ENCODE assay signal across 15 cellular contexts in genomic region chr5:107431998-107432397, GRCh38.
DNase-seq lines count a peak whose midpoint lies in the region; ATAC-seq and TF ChIP-seq lines count a peak whose summit lies in the region.
"Had no signal": no experiment of that assay in that cellular context is flagged by ENCODE, and none has a peak within 500 bp of the region (broad histone marks: within the 10 kb centered on the region; RNA-seq: fewer than 3 reads in every experiment).

No MANE protein-coding gene starts in this region.

- no peaks in the 10 kb centered on the region for H3K79me2 ChIP-seq in HCT116 (ENCODE audit: insufficient read depth, low read length)

- 87 to 95% (median 93%) methylated on average over 1 of the region's 1 CpG for WGBS in ovary, 3 donors

- peaks cover 3% of the 10 kb centered on the region for H3K27me3 Mint-ChIP-seq in activated CD4-positive, alpha-beta T cell treated with anti-CD3 and anti-CD28 coated beads for 36 hours
- H3K27me3 Mint-ChIP-seq: B cell had no signal

- H3K27me3 ChIP-seq in A673 (replicated peaks; ENCODE audit: insufficient read depth, low read depth, low read length, poor library complexity): no peaks in the 10 kb centered on the region
- no peaks in the 10 kb centered on the region for H3K27me3 ChIP-seq in HCT116 (ENCODE audit: insufficient read depth, low read length)
- no peaks in the 10 kb centered on the region for H3K27me3 ChIP-seq in adipocyte (replicated peaks; ENCODE audit: control insufficient read depth, insufficient read depth, low read length)
- H3K27me3 ChIP-seq in foreskin keratinocyte: no peaks in the 10 kb centered on the region
- H3K27me3 ChIP-seq in MG63: no peaks in the 10 kb centered on the region
- no peaks in the 10 kb centered on the region for H3K27me3 ChIP-seq in BE2C
- no peaks in the 10 kb centered on the region for H3K27me3 ChIP-seq in ovary
- H3K27me3 ChIP-seq: neural progenitor cell, upper lobe of left lung had no signal

- ATAC-seq in HCT116: no peak
- ATAC-seq in foreskin keratinocyte: peak; percentile 93
- no peak for ATAC-seq in activated CD4-positive, alpha-beta T cell treated with anti-CD3 and anti-CD28 coated beads for 36 hours

- H3K9ac ChIP-seq in HCT116 (ENCODE audit: low read length): no peak overlapping the region
- peak overlapping the region; percentile 4 for H3K9ac ChIP-seq in adipocyte (ENCODE audit: low read length)
- H3K9ac ChIP-seq: neural progenitor cell had no signal

- H3K9me3 ChIP-seq in A673 (ENCODE audit: low read depth, low read length, poor library complexity, severe bottlenecking) (no peaks in the 10 kb centered on the region), HCT116 (ENCODE audit: control insufficient read depth in 1 of 2, insufficient read depth in 1 of 2, low read depth in 1 of 2, low read length in 2 of 2) (no peaks in the 10 kb centered on the region), adipocyte (ENCODE audit: control insufficient read depth, low read length) (no peaks in the 10 kb centered on the region), MG63 (no peaks in the 10 kb centered on the region), BE2C (no peaks in the 10 kb centered on the region), ovary (no peaks in the 10 kb centered on the region)
- H3K9me3 ChIP-seq: upper lobe of left lung had no signal

- H3K4me1 ChIP-seq in A673 (ENCODE audit: insufficient read depth, low read length, poor library complexity, severe bottlenecking): no peaks in the 10 kb centered on the region
- H3K4me1 ChIP-seq in HCT116 (ENCODE audit: control insufficient read depth in 1 of 2, insufficient read depth in 2 of 2, low read length in 2 of 2): peaks cover 0 to 7% of the 10 kb centered on the region in 2 experiments; a peak in 1 of 4 replicates
- peaks cover 19% of the 10 kb centered on the region for H3K4me1 ChIP-seq in adipocyte (ENCODE audit: control insufficient read depth, insufficient read depth, low read length)
- peaks cover 13% of the 10 kb centered on the region for H3K4me1 ChIP-seq in foreskin keratinocyte
- H3K4me1 ChIP-seq in BE2C: peaks cover 23% of the 10 kb centered on the region
- H3K4me1 ChIP-seq in ovary (ENCODE audit: insufficient read depth): no peaks in the 10 kb centered on the region

- peak overlapping the region; percentile 27; the same call in 1 of the 2 replicates for H3K4me2 ChIP-seq in HCT116 (ENCODE audit: low read length)
- H3K4me2 ChIP-seq: neural progenitor cell had no signal

- no peaks in the 10 kb centered on the region for H3K36me3 Mint-ChIP-seq in activated CD4-positive, alpha-beta T cell treated with anti-CD3 and anti-CD28 coated beads for 36 hours (ENCODE audit: low read depth)

- no peaks in the 10 kb centered on the region for H3K9me3 Mint-ChIP-seq in activated CD4-positive, alpha-beta T cell treated with anti-CD3 and anti-CD28 coated beads for 36 hours (ENCODE audit: low read depth)
- H3K9me3 Mint-ChIP-seq: neural progenitor cell had no signal

- no peak for TF ChIP-seq CTCF in A673 (conservative IDR thresholded peaks at IDR 0.05; ENCODE audit: low read depth, low read length)
- TF ChIP-seq CTCF in HCT116 (IDR thresholded peaks at IDR 0.05 in 2 of 3, conservative IDR thresholded peaks at IDR 0.05 in 1 of 3; ENCODE audit: borderline replicate concordance in 1 of 3, insufficient read depth in 1 of 3, low read depth in 2 of 3, low read length in 2 of 3): no peak
- no peak for TF ChIP-seq CTCF in foreskin keratinocyte (conservative IDR thresholded peaks at IDR 0.05)
- no peak for TF ChIP-seq CTCF in BE2C (IDR thresholded peaks at IDR 0.05; ENCODE audit: low read depth, low read length)
- no peak for TF ChIP-seq CTCF in ovary (IDR thresholded peaks at IDR 0.05)

- intact Hi-C loops in A673 (cut with micrococcal nuclease; ENCODE audit: unreplicated experiment): no loop called here
- intact Hi-C loops in HCT116 (cut with micrococcal nuclease): no loop called here
- intact Hi-C loops in activated CD4-positive, alpha-beta T cell treated with anti-CD3 and anti-CD28 coated beads for 36 hours (cut with DNase I, micrococcal nuclease): no loop called here
- intact Hi-C loops in ovary (cut with DNase I): no loop called here

- RAD21 ChIA-PET in HCT116 (lab: Charles Lee; ENCODE audit: low non-redundant PET in 1 of 2, low total read pairs in 2 of 2, uncharacterized antibody in 2 of 2, unreplicated experiment in 2 of 2): no interaction called here

- BruUV-seq in A673 (replicated peaks; lab: Mats Ljungman, UMichigan) (no TSS peak), HCT116 (replicated peaks; lab: Mats Ljungman, UMichigan) (no TSS peak)

- H3K4me3 ChIP-seq in A673 (ENCODE audit: low read depth, low read length, poor library complexity, severe bottlenecking): no peak overlapping the region
- no peak overlapping the region for H3K4me3 ChIP-seq in HCT116 (replicated peaks in 1 of 2; ENCODE audit: low read depth in 1 of 2, low read length in 2 of 2)
- H3K4me3 ChIP-seq in adipocyte (ENCODE audit: low read length): peak overlapping the region; percentile 69
- no peak overlapping the region for H3K4me3 ChIP-seq in MG63
- H3K4me3 ChIP-seq in BE2C (ENCODE audit: low read depth, low read length): no peak overlapping the region
- no peak overlapping the region for H3K4me3 ChIP-seq in ovary
- H3K4me3 ChIP-seq: neural progenitor cell, upper lobe of left lung had no signal

- H3K4me3 Mint-ChIP-seq in activated CD4-positive, alpha-beta T cell treated with anti-CD3 and anti-CD28 coated beads for 36 hours: no peak overlapping the region
- H3K4me3 Mint-ChIP-seq: B cell, neural progenitor cell had no signal

- H3K9me2 ChIP-seq in HCT116 (ENCODE audit: insufficient read depth): no peaks in the 10 kb centered on the region

- CTCF ChIA-PET in A673 (lab: Charles Lee) (no interaction called here), HCT116 (lab: Charles Lee) (interaction anchor here (0.5 kb wide), 1 partner anchor 502 kb away, joined by 3 read pairs; no protein-coding TSS in a partner anchor)
- CTCF ChIA-PET in activated CD4-positive, alpha-beta T cell treated with anti-CD3 and anti-CD28 coated beads for 36 hours (lab: Charles Lee): interaction anchor here (0.5 kb wide), 1 partner anchor 378 kb away, joined by 3 read pairs; no protein-coding TSS in a partner anchor

- DNase-seq in A673 (ENCODE audit: low spot score): peak; percentile 32
- DNase-seq in HCT116 (ENCODE audit: low read depth, low spot score): no peak
- DNase-seq in adipocyte (ENCODE audit: low read depth): peak; percentile 66
- peak; percentile 46 to 63 for DNase-seq in foreskin keratinocyte
- DNase-seq in MG63: no peak
- DNase-seq in BE2C: no peak
- no peak for DNase-seq in activated CD4-positive, alpha-beta T cell treated with anti-CD3 and anti-CD28 coated beads for 36 hours
- no peak for DNase-seq in ovary
- DNase-seq: activated CD4-positive, CD25-positive, alpha-beta regulatory T cell treated with anti-CD3 and anti-CD28 coated beads, Interleukin-2, amount 50 U/mL, for 72 hours; erythroblast; MM.1S; NCI-H510A; upper lobe of left lung had no signal

- no peak for TF ChIP-seq EP300 in ovary (IDR thresholded peaks at IDR 0.05)

- no peaks in the 10 kb centered on the region for H3K4me1 Mint-ChIP-seq in activated CD4-positive, alpha-beta T cell treated with anti-CD3 and anti-CD28 coated beads for 36 hours
- H3K4me1 Mint-ChIP-seq: B cell had no signal

- POLR2A ChIA-PET in A673 (lab: Charles Lee; ENCODE audit: low non-redundant PET) (no interaction called here), HCT116 (lab: Charles Lee) (no interaction called here)
- POLR2A ChIA-PET in activated CD4-positive, alpha-beta T cell treated with anti-CD3 and anti-CD28 coated beads for 36 hours (lab: Charles Lee): no interaction called here

- TF ChIP-seq RAD21 in HCT116 (IDR thresholded peaks at IDR 0.05; ENCODE audit: low read depth): no peak

- no peak overlapping the region for H3K27ac Mint-ChIP-seq in activated CD4-positive, alpha-beta T cell treated with anti-CD3 and anti-CD28 coated beads for 36 hours
- H3K27ac Mint-ChIP-seq: B cell, neural progenitor cell had no signal

- H3K27ac ChIP-seq in A673 (ENCODE audit: low read depth, low read length, poor library complexity, severe bottlenecking) (no peak overlapping the region), HCT116 (ENCODE audit: low read depth, low read length) (no peak overlapping the region), foreskin keratinocyte (no peak overlapping the region), ovary (no peak overlapping the region)
- H3K27ac ChIP-seq: neural progenitor cell, upper lobe of left lung had no signal

- H2AFZ ChIP-seq in HCT116 (ENCODE audit: low read depth, low read length, poor library complexity, severe bottlenecking): no peak overlapping the region
- H2AFZ ChIP-seq: neural progenitor cell had no signal

- TF ChIP-seq POLR2A in HCT116 (IDR thresholded peaks at IDR 0.05; ENCODE audit: borderline replicate concordance, extremely low read depth, insufficient read depth, insufficient read length) (no peak), ovary (IDR thresholded peaks at IDR 0.05) (no peak)

- no peaks in the 10 kb centered on the region for H3K36me3 ChIP-seq in A673 (ENCODE audit: insufficient read depth, low read length, poor library complexity, severe bottlenecking)
- H3K36me3 ChIP-seq in HCT116 (ENCODE audit: control insufficient read depth in 1 of 2, insufficient read depth in 2 of 2, low read length in 2 of 2): no peaks in the 10 kb centered on the region
- H3K36me3 ChIP-seq in adipocyte (ENCODE audit: control insufficient read depth, insufficient read depth, low read length, severe bottlenecking): no peaks in the 10 kb centered on the region
- no peaks in the 10 kb centered on the region for H3K36me3 ChIP-seq in MG63
- H3K36me3 ChIP-seq in BE2C: no peaks in the 10 kb centered on the region
- H3K36me3 ChIP-seq in ovary: no peaks in the 10 kb centered on the region
- H3K36me3 ChIP-seq: upper lobe of left lung had no signal

- no peaks in the 10 kb centered on the region for H4K20me1 ChIP-seq in HCT116 (ENCODE audit: insufficient read depth)

TF ChIP-seq in HCT116, 20 proteins besides CTCF, POLR2A, EP300 and RAD21 (continues in another document):
- no peak for TF ChIP-seq CEBPB (IDR thresholded peaks at IDR 0.05; ENCODE audit: low read depth)
- TF ChIP-seq EGR1 (IDR thresholded peaks at IDR 0.05; ENCODE audit: low read depth): no peak
- no peak for TF ChIP-seq FOSL1 (IDR thresholded peaks at IDR 0.05; ENCODE audit: low read depth)

Comparison
In these comparisons a context has a peak if more than half of its experiments do, and no peak if none do; other contexts are left out.
1. DNase-seq: peak in A673 (single experiment), adipocyte (single experiment) and foreskin keratinocyte (2 of 2); none in HCT116 (single experiment), MG63 (single experiment), BE2C (single experiment), activated CD4-positive, alpha-beta T cell treated with anti-CD3 and anti-CD28 coated beads for 36 hours (single experiment) and ovary (0 of 5).